Comparison of ENCODE assay signal across 1 cellular context in the genomic region with DNA sequence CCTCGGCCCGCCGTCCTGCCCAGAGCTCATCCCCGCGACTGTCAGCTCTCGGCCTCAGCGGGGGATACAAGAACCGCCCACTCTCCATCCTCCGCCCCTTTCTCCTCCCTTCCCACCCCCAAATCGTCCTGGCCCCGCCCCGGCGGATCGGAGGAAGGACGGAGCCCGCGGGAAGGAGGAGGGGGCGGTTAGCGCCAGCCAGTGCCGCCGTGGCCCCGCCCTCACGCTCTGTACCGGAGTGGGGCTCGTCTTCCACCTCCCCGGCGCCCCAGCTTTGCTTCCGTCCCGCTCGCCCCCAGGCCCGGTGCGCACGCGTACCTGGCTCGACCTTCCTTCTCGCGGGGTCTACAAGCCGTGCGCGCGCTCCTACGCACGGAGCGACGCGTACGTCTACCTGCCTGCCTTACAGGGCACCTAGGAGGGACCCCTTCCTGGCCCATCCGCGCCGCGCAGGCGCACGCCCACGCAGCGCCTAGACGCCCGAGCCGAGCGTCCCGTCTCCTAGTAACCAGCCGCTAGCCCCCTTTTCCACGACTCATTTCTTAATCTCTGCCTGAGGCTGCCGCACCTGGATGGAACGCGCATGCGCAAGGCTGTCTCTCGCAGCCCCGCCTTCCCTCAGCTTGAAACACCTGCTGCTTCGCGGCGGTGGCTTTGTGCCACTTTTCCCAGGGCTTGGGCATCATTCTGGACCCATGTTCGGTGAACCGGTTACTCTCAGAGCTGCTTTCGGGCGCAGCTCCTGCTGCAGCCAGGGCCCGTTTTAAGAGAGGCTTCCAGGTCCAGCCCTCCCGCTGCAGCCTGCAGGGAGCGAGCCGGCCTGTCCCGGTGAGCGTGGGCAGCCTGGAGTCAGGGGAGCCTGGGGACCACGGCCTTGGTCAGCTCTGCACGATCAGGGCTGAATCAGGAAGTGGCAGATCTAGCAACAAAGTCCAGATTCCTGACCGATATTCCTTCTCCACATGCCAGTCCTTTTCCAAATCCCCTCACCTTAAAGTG.
TF ChIP-seq lines count a peak whose summit lies in the region.

A gene with protein sequence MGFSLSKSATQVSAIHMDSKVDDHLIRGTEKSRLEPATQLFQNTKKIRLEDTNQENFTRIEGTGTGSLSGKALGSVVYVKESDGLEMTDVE (plus strand): TSS at position 598 of the 999 bp plus-strand sequence. CDS start 8,852 bp downstream, outside the sequence.

TF ChIP-seq in HepG2, 621 proteins besides CTCF, POLR2A, EP300 and RAD21 (continued from another document and continues in another):
- TF ChIP-seq, protein P1, sequence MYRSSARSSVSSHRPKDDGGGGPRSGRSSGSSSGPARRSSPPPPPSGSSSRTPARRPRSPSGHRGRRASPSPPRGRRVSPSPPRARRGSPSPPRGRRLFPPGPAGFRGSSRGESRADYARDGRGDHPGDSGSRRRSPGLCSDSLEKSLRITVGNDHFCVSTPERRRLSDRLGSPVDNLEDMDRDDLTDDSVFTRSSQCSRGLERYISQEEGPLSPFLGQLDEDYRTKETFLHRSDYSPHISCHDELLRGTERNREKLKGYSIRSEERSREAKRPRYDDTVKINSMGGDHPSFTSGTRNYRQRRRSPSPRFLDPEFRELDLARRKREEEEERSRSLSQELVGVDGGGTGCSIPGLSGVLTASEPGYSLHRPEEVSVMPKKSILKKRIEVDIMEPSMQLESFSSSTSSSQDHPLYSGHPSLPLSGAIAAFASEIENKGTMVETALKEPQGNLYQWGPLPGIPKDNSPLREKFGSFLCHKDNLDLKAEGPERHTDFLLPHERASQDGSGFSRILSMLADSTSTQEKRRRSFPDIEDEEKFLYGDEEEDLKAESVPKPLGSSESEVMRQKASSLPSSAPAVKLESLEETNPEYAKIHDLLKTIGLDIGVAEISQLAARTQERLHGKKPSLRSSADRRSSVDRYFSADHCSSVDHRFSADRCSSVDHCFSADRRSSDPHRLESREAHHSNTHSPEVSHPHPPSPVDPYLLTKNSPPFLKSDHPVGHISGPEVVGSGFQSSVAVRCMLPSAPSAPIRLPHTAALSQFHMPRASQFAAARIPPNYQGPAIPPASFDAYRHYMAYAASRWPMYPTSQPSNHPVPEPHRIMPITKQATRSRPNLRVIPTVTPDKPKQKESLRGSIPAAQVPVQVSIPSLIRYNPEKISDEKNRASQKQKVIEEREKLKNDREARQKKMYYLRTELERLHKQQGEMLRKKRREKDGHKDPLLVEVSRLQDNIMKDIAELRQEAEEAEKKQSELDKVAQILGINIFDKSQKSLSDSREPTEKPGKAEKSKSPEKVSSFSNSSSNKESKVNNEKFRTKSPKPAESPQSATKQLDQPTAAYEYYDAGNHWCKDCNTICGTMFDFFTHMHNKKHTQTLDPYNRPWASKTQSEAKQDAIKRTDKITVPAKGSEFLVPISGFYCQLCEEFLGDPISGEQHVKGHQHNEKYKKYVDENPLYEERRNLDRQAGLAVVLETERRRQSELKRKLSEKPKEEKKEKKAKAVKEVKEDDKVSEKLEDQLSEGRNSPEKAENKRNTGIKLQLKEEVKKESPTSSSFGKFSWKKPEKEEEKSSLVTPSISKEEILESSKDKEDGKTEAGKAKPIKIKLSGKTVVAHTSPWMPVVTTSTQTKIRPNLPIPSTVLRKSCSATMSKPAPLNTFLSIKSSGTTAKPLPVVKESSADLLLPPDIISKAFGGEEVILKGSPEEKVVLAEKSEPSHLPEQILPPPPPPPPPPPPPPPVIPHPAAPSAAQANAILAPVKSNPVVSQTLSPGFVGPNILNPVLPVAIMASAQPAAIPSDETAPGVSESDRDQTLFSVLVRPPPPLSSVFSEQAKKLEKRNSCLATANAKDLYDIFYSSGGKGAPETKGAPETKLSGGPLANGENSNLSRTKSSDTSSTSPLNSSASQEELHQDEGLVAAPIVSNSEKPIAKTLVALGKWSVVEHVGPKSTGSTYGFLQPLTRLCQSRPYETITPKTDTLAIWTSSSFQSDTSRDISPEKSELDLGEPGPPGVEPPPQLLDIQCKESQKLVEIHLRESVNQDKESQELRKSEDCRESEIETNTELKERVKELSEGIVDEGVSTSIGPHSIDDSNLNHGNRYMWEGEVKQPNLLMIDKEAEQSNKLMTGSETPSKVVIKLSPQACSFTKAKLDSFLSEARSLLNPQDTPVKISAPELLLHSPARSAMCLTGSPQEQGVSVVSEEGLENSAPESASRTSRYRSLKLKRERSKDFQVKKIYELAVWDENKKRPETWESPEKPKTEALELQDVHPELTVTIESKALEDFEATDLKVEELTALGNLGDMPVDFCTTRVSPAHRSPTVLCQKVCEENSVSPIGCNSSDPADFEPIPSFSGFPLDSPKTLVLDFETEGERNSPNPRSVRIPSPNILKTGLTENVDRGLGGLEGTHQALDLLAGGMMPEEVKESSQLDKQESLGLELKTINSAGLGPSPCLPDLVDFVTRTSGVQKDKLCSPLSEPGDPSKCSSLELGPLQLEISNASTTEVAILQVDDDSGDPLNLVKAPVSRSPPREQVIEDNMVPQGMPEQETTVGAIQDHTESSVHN (CRISPR knock-in tag; IDR thresholded peaks at IDR 0.05), result no peak
- TF ChIP-seq ZNF510 (CRISPR knock-in tag; IDR thresholded peaks at IDR 0.05; ENCODE audit: low read depth) (peak; percentile 88; the same call in 1 of the 2 replicates), ZNF572 (CRISPR knock-in tag; IDR thresholded peaks at IDR 0.05) (peak; percentile 92), ASH2L (IDR thresholded peaks at IDR 0.05; ENCODE audit: insufficient read length, low read depth, low read length) (peak; percentile 88), ZNF629 (CRISPR knock-in tag; conservative IDR thresholded peaks at IDR 0.05) (no peak), ZMYM3 (CRISPR knock-in tag; IDR thresholded peaks at IDR 0.05) (peak; percentile 55; the same call in 1 of the 2 replicates), ZNF451 (CRISPR knock-in tag; IDR thresholded peaks at IDR 0.05) (peak; percentile 93; the same call in 1 of the 2 replicates), ZBTB3 (CRISPR knock-in tag; IDR thresholded peaks at IDR 0.05; ENCODE audit: borderline replicate concordance, low read depth) (no peak), ZKSCAN8 (CRISPR knock-in tag; IDR thresholded peaks at IDR 0.05; ENCODE audit: borderline replicate concordance) (no peak; the same call in 1 of the 2 replicates), RFXAP (CRISPR knock-in tag; IDR thresholded peaks at IDR 0.05; ENCODE audit: borderline replicate concordance) (0 out of 2 replicates have a peak, but pooled peaks have one; percentile 9), ZNF569 (CRISPR knock-in tag; IDR thresholded peaks at IDR 0.05; ENCODE audit: borderline replicate concordance) (peak; percentile 87; the same call in 1 of the 2 replicates), FIP1L1 (IDR thresholded peaks at IDR 0.05; ENCODE audit: borderline replicate concordance, insufficient read depth, low read depth, low read length) (peak; percentile 61; the same call in 1 of the 2 replicates), RFX1 (IDR thresholded peaks at IDR 0.05) (peak; percentile 95), JDP2 (CRISPR knock-in tag; IDR thresholded peaks at IDR 0.05; ENCODE audit: borderline replicate concordance) (no peak), GABPB1 (CRISPR knock-in tag; IDR thresholded peaks at IDR 0.05) (peak; percentile 86), ZNF550 (CRISPR knock-in tag; IDR thresholded peaks at IDR 0.05; ENCODE audit: borderline replicate concordance) (no peak), YEATS4 (CRISPR knock-in tag; IDR thresholded peaks at IDR 0.05; ENCODE audit: borderline replicate concordance) (peak; percentile 88), NFIB (CRISPR knock-in tag; IDR thresholded peaks at IDR 0.05; ENCODE audit: borderline replicate concordance) (no peak), REPIN1 (CRISPR knock-in tag; IDR thresholded peaks at IDR 0.05; ENCODE audit: borderline replicate concordance, low read depth) (peak; percentile 73), ZNF841 (CRISPR knock-in tag; IDR thresholded peaks at IDR 0.05; ENCODE audit: borderline replicate concordance) (no peak), MEIS1 (CRISPR knock-in tag; IDR thresholded peaks at IDR 0.05; ENCODE audit: borderline replicate concordance) (peak; percentile 92; the same call in 1 of the 2 replicates), EZH2 (conservative IDR thresholded peaks at IDR 0.05; ENCODE audit: low read depth, low read length) (no peak), SNAI1 (CRISPR knock-in tag; IDR thresholded peaks at IDR 0.05; ENCODE audit: borderline replicate concordance) (peak; percentile 96; the same call in 1 of the 2 replicates)
- TF ChIP-seq, protein P2, sequence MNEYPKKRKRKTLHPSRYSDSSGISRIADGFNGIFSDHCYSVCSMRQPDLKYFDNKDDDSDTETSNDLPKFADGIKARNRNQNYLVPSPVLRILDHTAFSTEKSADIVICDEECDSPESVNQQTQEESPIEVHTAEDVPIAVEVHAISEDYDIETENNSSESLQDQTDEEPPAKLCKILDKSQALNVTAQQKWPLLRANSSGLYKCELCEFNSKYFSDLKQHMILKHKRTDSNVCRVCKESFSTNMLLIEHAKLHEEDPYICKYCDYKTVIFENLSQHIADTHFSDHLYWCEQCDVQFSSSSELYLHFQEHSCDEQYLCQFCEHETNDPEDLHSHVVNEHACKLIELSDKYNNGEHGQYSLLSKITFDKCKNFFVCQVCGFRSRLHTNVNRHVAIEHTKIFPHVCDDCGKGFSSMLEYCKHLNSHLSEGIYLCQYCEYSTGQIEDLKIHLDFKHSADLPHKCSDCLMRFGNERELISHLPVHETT (CRISPR knock-in tag; conservative IDR thresholded peaks at IDR 0.05), result peak; percentile 100
- TF ChIP-seq, protein P3, sequence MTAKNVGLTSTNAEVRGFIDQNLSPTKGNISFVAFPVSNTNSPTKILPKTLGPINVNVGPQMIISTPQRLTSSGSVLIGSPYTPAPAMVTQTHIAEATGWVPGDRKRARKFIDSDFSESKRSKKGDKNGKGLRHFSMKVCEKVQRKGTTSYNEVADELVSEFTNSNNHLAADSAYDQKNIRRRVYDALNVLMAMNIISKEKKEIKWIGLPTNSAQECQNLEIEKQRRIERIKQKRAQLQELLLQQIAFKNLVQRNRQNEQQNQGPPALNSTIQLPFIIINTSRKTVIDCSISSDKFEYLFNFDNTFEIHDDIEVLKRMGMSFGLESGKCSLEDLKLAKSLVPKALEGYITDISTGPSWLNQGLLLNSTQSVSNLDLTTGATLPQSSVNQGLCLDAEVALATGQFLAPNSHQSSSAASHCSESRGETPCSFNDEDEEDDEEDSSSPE (CRISPR knock-in tag; IDR thresholded peaks at IDR 0.05), result peak; percentile 40
- TF ChIP-seq, protein P4, sequence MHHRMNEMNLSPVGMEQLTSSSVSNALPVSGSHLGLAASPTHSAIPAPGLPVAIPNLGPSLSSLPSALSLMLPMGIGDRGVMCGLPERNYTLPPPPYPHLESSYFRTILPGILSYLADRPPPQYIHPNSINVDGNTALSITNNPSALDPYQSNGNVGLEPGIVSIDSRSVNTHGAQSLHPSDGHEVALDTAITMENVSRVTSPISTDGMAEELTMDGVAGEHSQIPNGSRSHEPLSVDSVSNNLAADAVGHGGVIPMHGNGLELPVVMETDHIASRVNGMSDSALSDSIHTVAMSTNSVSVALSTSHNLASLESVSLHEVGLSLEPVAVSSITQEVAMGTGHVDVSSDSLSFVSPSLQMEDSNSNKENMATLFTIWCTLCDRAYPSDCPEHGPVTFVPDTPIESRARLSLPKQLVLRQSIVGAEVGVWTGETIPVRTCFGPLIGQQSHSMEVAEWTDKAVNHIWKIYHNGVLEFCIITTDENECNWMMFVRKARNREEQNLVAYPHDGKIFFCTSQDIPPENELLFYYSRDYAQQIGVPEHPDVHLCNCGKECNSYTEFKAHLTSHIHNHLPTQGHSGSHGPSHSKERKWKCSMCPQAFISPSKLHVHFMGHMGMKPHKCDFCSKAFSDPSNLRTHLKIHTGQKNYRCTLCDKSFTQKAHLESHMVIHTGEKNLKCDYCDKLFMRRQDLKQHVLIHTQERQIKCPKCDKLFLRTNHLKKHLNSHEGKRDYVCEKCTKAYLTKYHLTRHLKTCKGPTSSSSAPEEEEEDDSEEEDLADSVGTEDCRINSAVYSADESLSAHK (CRISPR knock-in tag; IDR thresholded peaks at IDR 0.05; ENCODE audit: borderline replicate concordance), result no peak
- TF ChIP-seq, protein P5, sequence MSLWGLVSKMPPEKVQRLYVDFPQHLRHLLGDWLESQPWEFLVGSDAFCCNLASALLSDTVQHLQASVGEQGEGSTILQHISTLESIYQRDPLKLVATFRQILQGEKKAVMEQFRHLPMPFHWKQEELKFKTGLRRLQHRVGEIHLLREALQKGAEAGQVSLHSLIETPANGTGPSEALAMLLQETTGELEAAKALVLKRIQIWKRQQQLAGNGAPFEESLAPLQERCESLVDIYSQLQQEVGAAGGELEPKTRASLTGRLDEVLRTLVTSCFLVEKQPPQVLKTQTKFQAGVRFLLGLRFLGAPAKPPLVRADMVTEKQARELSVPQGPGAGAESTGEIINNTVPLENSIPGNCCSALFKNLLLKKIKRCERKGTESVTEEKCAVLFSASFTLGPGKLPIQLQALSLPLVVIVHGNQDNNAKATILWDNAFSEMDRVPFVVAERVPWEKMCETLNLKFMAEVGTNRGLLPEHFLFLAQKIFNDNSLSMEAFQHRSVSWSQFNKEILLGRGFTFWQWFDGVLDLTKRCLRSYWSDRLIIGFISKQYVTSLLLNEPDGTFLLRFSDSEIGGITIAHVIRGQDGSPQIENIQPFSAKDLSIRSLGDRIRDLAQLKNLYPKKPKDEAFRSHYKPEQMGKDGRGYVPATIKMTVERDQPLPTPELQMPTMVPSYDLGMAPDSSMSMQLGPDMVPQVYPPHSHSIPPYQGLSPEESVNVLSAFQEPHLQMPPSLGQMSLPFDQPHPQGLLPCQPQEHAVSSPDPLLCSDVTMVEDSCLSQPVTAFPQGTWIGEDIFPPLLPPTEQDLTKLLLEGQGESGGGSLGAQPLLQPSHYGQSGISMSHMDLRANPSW (CRISPR knock-in tag; IDR thresholded peaks at IDR 0.05; ENCODE audit: borderline replicate concordance), result no peak; the same call in 1 of the 2 replicates
- TF ChIP-seq, protein P6, sequence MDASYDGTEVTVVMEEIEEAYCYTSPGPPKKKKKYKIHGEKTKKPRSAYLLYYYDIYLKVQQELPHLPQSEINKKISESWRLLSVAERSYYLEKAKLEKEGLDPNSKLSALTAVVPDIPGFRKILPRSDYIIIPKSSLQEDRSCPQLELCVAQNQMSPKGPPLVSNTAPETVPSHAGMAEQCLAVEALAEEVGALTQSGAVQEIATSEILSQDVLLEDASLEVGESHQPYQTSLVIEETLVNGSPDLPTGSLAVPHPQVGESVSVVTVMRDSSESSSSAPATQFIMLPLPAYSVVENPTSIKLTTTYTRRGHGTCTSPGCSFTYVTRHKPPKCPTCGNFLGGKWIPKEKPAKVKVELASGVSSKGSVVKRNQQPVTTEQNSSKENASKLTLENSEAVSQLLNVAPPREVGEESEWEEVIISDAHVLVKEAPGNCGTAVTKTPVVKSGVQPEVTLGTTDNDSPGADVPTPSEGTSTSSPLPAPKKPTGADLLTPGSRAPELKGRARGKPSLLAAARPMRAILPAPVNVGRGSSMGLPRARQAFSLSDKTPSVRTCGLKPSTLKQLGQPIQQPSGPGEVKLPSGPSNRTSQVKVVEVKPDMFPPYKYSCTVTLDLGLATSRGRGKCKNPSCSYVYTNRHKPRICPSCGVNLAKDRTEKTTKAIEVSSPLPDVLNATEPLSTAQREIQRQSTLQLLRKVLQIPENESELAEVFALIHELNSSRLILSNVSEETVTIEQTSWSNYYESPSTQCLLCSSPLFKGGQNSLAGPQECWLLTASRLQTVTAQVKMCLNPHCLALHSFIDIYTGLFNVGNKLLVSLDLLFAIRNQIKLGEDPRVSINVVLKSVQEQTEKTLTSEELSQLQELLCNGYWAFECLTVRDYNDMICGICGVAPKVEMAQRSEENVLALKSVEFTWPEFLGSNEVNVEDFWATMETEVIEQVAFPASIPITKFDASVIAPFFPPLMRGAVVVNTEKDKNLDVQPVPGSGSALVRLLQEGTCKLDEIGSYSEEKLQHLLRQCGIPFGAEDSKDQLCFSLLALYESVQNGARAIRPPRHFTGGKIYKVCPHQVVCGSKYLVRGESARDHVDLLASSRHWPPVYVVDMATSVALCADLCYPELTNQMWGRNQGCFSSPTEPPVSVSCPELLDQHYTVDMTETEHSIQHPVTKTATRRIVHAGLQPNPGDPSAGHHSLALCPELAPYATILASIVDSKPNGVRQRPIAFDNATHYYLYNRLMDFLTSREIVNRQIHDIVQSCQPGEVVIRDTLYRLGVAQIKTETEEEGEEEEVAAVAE (CRISPR knock-in tag; IDR thresholded peaks at IDR 0.05; ENCODE audit: borderline replicate concordance), result no peak
